ENCODE assay signal across 9 cellular contexts in genomic region chr19:48254529-48254970, GRCh38. TPM values are rescaled to one million over a fixed set of nuclear protein-coding genes. Genes with fewer than 3 reads are reported as not detected.
DNase-seq lines count a peak whose midpoint lies in the region; ATAC-seq and TF ChIP-seq lines count a peak whose summit lies in the region.
"Had no signal": no experiment of that assay in that cellular context is flagged by ENCODE, and none has a peak within 500 bp of the region (broad histone marks: within the 10 kb centered on the region; RNA-seq: fewer than 3 reads in every experiment).

No MANE protein-coding gene starts in this region.

- H3K27me3 ChIP-seq in DOHH2 (ENCODE audit: control insufficient read depth, low read length), result no peaks in the 10 kb centered on the region
- H3K27me3 ChIP-seq in Peyer's patch, result no peaks in the 10 kb centered on the region
- H3K27me3 ChIP-seq in esophagus muscularis mucosa, result no peaks in the 10 kb centered on the region
- H3K27me3 ChIP-seq in rectal smooth muscle tissue (ENCODE audit: control insufficient read depth, insufficient read depth, low read length), result no peaks in the 10 kb centered on the region

- no peaks in the 10 kb centered on the region for H3K9me3 ChIP-seq in DOHH2 (ENCODE audit: control insufficient read depth, insufficient read depth, low read length)
- H3K9me3 ChIP-seq in Peyer's patch, result no peaks in the 10 kb centered on the region
- H3K9me3 ChIP-seq in esophagus muscularis mucosa, result no peaks in the 10 kb centered on the region

- intact Hi-C loops in esophagus muscularis mucosa (cut with DNase I), result loop anchor here (10.0 kb wide), 1 partner anchor 50 kb away; no protein-coding TSS in a partner anchor

- peaks cover 65% of the 10 kb centered on the region for H3K79me2 ChIP-seq in DOHH2 (ENCODE audit: control insufficient read depth, low read length)

- TF ChIP-seq EP300 in esophagus muscularis mucosa (IDR thresholded peaks at IDR 0.05), result no peak

- no peaks in the 10 kb centered on the region for H3K9me2 ChIP-seq in DOHH2 (replicated peaks; ENCODE audit: control insufficient read depth, low read length)

- H3K27ac ChIP-seq in DOHH2 (ENCODE audit: low read depth, low read length), result no peak overlapping the region
- H3K27ac ChIP-seq in Peyer's patch, result peak overlapping the region; percentile 83 to 98 (median 90)
- H3K27ac ChIP-seq in esophagus muscularis mucosa (replicated peaks in 1 of 4), result peak overlapping the region in 3 of 4 donors; percentile 88 to 92 (median 90)
- H3K27ac ChIP-seq in rectal smooth muscle tissue (ENCODE audit: low read depth, low read length), result no peak overlapping the region

- TF ChIP-seq POLR2A in Peyer's patch (IDR thresholded peaks at IDR 0.05) (no peak), esophagus muscularis mucosa (IDR thresholded peaks at IDR 0.05; ENCODE audit: low read depth) (no peak)

- 96% methylated on average over 4 of the region's 4 CpGs for WGBS in esophagus muscularis mucosa

- no peak overlapping the region for H3K9ac ChIP-seq in rectal smooth muscle tissue (ENCODE audit: low read length)

- no peak for DNase-seq in Peyer's patch
- DNase-seq in esophagus muscularis mucosa (ENCODE audit: extremely low spot score), result no peak
- DNase-seq in effector CD8-positive, alpha-beta T cell (lab: John Stamatoyannopoulos, UW), result no peak
- no peak for DNase-seq in NCI-H146 (lab: John Stamatoyannopoulos, UW)
- DNase-seq: NCI-H1105 treated with DMSO at 0.1 percent for 48 hours had no signal

- peaks cover 38% of the 10 kb centered on the region for H3F3A ChIP-seq in DOHH2 (ENCODE audit: control insufficient read depth, insufficient read depth)

- no peaks in the 10 kb centered on the region for H4K20me1 ChIP-seq in DOHH2 (ENCODE audit: control insufficient read depth, insufficient read depth, low read depth, low read length)

- H3K4me3 ChIP-seq in DOHH2 (ENCODE audit: low read length), result peak overlapping the region; percentile 84
- peak overlapping the region in 2 of 4 donors; percentile 70 to 74 for H3K4me3 ChIP-seq in Peyer's patch
- H3K4me3 ChIP-seq in esophagus muscularis mucosa, result peak overlapping the region; percentile 64 to 77 (median 67)
- H3K4me3 ChIP-seq in rectal smooth muscle tissue (ENCODE audit: low read length), result peak overlapping the region; percentile 84

- TF ChIP-seq CTCF in DOHH2 (IDR thresholded peaks at IDR 0.05; ENCODE audit: low read depth, low read length, poor library complexity, severe bottlenecking) (no peak), Peyer's patch (IDR thresholded peaks at IDR 0.05) (no peak), esophagus muscularis mucosa (IDR thresholded peaks at IDR 0.05) (no peak)

- ATAC-seq in GM21576 (IDR thresholded peaks at IDR 0.05; ENCODE audit: unreplicated experiment), result no peak
- no peak for ATAC-seq in GM21526 (IDR thresholded peaks at IDR 0.05; ENCODE audit: low FRiP score, unreplicated experiment)

- H3K36me3 ChIP-seq in DOHH2 (ENCODE audit: control insufficient read depth, low read length) (peaks cover 3% of the 10 kb centered on the region; the same call in 1 of the 2 replicates), Peyer's patch (no peaks in the 10 kb centered on the region), esophagus muscularis mucosa (peaks cover 0 to 1% (median 0%) of the 10 kb centered on the region in 4 donors), rectal smooth muscle tissue (ENCODE audit: control insufficient read depth, insufficient read depth, low read length) (no peaks in the 10 kb centered on the region)

- H3K4me1 ChIP-seq in DOHH2 (ENCODE audit: control insufficient read depth, low read length) (peaks cover 57% of the 10 kb centered on the region), Peyer's patch (peaks cover 0 to 17% (median 6%) of the 10 kb centered on the region in 4 donors), esophagus muscularis mucosa (peaks cover 23 to 34% (median 25%) of the 10 kb centered on the region in 4 donors), rectal smooth muscle tissue (ENCODE audit: control insufficient read depth, insufficient read depth, low read length) (no peaks in the 10 kb centered on the region)

- peak overlapping the region; percentile 74 for H3K4me2 ChIP-seq in DOHH2 (ENCODE audit: low read length)

RNA-seq across cellular contexts. Expression of gene CARD8, which starts 1.2 kb away (rescaled TPM):
- total RNA-seq in Peyer's patch (100 to 1,000 TPM in 1 of 4 donors, 10 to 100 TPM in 3; 31.5 to 115 (median 39.2) TPM), esophagus muscularis mucosa (10 to 100 TPM; 17.7 to 22.3 (median 20.9) TPM)

RNA-seq across cellular contexts. Expression of gene ZNF114, which starts 15.3 kb away (rescaled TPM):
- total RNA-seq in Peyer's patch, result not detected
- under 1 TPM in 2 of 4 donors, not detected in 2; 0.26 to 0.46 TPM for total RNA-seq in esophagus muscularis mucosa

Comparison
In these comparisons a context has a peak if more than half of its experiments do, and no peak if none do; other contexts are left out.
1. H3K27ac ChIP-seq: peak in Peyer's patch (4 of 4) and esophagus muscularis mucosa (3 of 4); none in DOHH2 (single experiment) and rectal smooth muscle tissue (single experiment).